Comparison of ENCODE assay signal across 1 cellular context in the genomic region with DNA sequence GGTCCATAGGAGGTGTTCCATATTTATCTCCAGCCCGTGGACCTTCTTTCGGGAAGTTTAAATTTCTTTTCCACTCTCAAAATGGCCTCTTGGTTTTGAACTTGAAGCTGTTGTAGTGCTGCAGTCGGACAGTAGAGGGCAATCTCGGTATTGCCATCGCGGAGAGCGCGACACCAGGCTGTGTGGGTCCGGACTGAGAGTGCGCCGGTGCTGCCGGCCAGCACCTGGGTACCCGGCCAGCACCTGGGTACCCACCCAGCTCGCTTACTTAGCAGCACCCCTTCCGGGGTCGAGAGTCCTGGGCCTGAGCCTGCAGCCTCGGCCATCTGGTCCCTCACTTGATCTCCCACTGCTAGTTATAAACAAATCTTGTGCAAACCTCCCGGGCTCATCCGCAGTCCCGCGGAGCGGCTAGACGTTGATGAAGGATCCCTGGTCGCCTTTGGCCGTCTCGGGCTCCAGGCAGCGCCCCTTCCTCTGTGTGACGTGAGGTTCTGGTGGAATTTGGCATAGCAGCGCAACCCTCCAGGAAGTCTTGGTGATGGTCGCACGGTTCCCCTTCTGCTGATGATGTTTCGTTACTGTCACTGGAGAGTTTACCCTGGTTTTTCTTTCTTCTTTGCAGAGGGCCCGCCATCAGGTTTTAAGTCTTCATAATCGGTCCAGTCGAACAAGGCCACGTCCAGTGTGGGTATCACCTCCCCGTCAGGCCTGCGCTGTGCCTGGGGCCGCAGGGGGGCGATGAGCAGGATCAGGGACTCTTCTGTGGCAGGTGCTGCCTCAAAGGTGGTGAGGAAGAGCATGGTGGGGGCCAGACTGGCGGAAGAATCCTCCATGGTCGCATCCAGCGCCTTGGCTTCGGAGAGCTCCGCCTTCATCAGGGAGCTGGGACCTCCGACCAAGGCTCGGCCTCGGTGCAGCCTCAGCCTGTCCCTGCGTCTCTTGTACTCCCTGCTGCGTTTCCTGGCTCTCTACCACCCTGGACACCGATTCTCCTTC.
TF ChIP-seq lines count a peak whose summit lies in the region.

No MANE protein-coding gene starts in this region.

TF ChIP-seq in H1, 55 proteins besides CTCF, POLR2A, EP300 and RAD21:
- TF ChIP-seq YY1 (IDR thresholded peaks at IDR 0.05; ENCODE audit: low read depth, low read length) = peak; percentile 83; the same call in 1 of the 2 replicates
- TF ChIP-seq KDM1A (IDR thresholded peaks at IDR 0.05; ENCODE audit: borderline replicate concordance, low read length) = no peak
